In the genomic region with DNA sequence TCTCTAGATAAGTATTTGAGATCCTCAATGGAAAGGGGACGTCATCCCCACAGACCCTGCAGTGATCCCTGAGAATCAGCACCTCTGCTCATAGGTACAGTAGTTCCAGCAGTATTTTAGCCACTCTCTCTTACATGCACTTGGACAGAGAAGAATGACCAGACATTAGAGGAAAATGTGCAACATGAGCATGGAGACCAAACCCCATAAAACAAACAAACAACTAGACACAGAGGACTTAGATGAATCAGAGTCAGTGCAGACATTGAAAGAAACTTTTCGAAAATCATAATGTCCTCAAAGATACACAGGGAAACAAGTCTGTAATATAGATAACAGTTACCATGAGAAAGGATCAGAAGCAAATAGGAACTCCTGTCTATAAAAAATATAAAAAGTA, we compare ENCODE assay signal across 33 cellular contexts.
"Had no signal": no experiment of that assay in that cellular context is flagged by ENCODE, and none has a peak within 500 bp of the region (broad histone marks: within the 10 kb centered on the region; RNA-seq: fewer than 3 reads in every experiment).

No MANE protein-coding gene starts in this region.

- H3K36me3 Mint-ChIP-seq: activated naive CD4-positive, alpha-beta T cell treated with anti-CD3 and anti-CD28 coated beads, Interleukin-2, amount 50 U/mL, for 24 hours had no signal

- FAIRE-seq: endometrium, endothelial cell of umbilical vein, frontal cortex had no signal

- H3K4me1 Mint-ChIP-seq: activated B cell treated with CpG ODN at 0.5 μM for 24 hours; activated naive CD4-positive, alpha-beta T cell treated with anti-CD3 and anti-CD28 coated beads, Interleukin-2, amount 50 U/mL, for 24 hours; activated naive CD8-positive, alpha-beta T cell treated with anti-CD3 and anti-CD28 coated beads for 36 hours; activated naive CD8-positive, alpha-beta T cell treated with anti-CD3 and anti-CD28 coated beads, Interleukin-2, amount 50 U/mL, for 24 hours; T-helper 17 cell had no signal

- H3K9me3 Mint-ChIP-seq: activated CD8-positive, alpha-beta T cell treated with anti-CD3 and anti-CD28 coated beads for 36 hours; activated naive CD4-positive, alpha-beta T cell treated with anti-CD3 and anti-CD28 coated beads for 36 hours; activated naive CD4-positive, alpha-beta T cell treated with anti-CD3 and anti-CD28 coated beads, Interleukin-2, amount 50 U/mL, for 24 hours; activated naive CD8-positive, alpha-beta T cell treated with anti-CD3 and anti-CD28 coated beads, Interleukin-2, amount 50 U/mL, for 24 hours; activated T-helper 1 cell treated with anti-CD3 and anti-CD28 coated beads, Interleukin-12 subunit alpha, Interleukin-12 subunit beta, Interleukin-2, Interleukin-4 antibody, amounts not matched to agents 30 ng/mL and 10 ng/mL and 1 ng/mL, durations not matched to agents 14 hours and 24 hours and 36 hours; activated T-helper 2 cell treated with anti-CD3 and anti-CD28 coated beads, Interferon-gamma antibody, Interleukin-2, Interleukin-4, amounts not matched to agents 10 μg/mL and 5 μg/mL and 100 μg/mL, durations not matched to agents 14 hours and 24 hours and 36 hours; T-helper 2 cell treated with Interferon-gamma antibody and Interleukin-4, amounts not matched to agents 5 μg/mL and 100 μg/mL, for 36 hours had no signal

- H3K27ac ChIP-seq: ascending aorta, breast epithelium, cardiac muscle cell, colonic mucosa, epithelial cell of prostate, esophagus squamous epithelium, WERI-Rb-1 had no signal

- DNase-seq: activated B cell treated with CpG ODN at 0.5 μM for 24 hours; activated CD4-positive, alpha-beta T cell treated with anti-CD3 and anti-CD28 coated beads for 48 hours; activated CD4-positive, alpha-beta T cell treated with anti-CD3 and anti-CD28 coated beads, Interleukin-2, amount 50 U/mL, for 1 hour; activated CD4-positive, alpha-beta T cell treated with anti-CD3 and anti-CD28 coated beads, Interleukin-2, amount 50 U/mL, for 48 hours; activated CD8-positive, alpha-beta memory T cell treated with anti-CD3 and anti-CD28 coated beads for 24 hours; activated CD8-positive, alpha-beta T cell treated with anti-CD3 and anti-CD28 coated beads for 36 hours; activated effector memory CD4-positive, alpha-beta T cell treated with anti-CD3 and anti-CD28 coated beads, Interleukin-2, amount 50 U/mL, for 16 hours; activated naive CD4-positive, alpha-beta T cell treated with anti-CD3 and anti-CD28 coated beads for 36 hours; activated naive CD8-positive, alpha-beta T cell treated with anti-CD3 and anti-CD28 coated beads for 36 hours; activated naive CD8-positive, alpha-beta T cell treated with anti-CD3 and anti-CD28 coated beads, Interleukin-2, amount 50 U/mL, for 24 hours; activated T-cell treated with anti-CD3 and anti-CD28 coated beads, Interleukin-2, amount 50 U/mL, for 48 hours; central memory CD4-positive, alpha-beta T cell; cerebellar nuclear complex; colonic mucosa; effector CD8-positive, alpha-beta T cell; esophagus squamous epithelium; head of caudate nucleus; T-helper 17 cell; T1000; WERI-Rb-1 had no signal

- H3K4me1 ChIP-seq: ascending aorta, breast epithelium, colonic mucosa had no signal

- H3K27me3 Mint-ChIP-seq: activated B cell treated with CpG ODN at 0.5 μM for 24 hours; activated CD8-positive, alpha-beta T cell treated with anti-CD3 and anti-CD28 coated beads for 36 hours; activated naive CD4-positive, alpha-beta T cell treated with anti-CD3 and anti-CD28 coated beads, Interleukin-2, amount 50 U/mL, for 24 hours; activated naive CD8-positive, alpha-beta T cell treated with anti-CD3 and anti-CD28 coated beads for 36 hours; activated naive CD8-positive, alpha-beta T cell treated with anti-CD3 and anti-CD28 coated beads, Interleukin-2, amount 50 U/mL, for 24 hours; brain; T-helper 17 cell had no signal

- H3K4me3 ChIP-seq: ascending aorta, breast epithelium, cardiac muscle cell, colonic mucosa, esophagus squamous epithelium had no signal

- ATAC-seq: activated CD4-positive, CD25-positive, alpha-beta regulatory T cell treated with anti-CD3 and anti-CD28 coated beads, Interleukin-2, amount 50 U/mL, for 24 hours; activated CD8-positive, alpha-beta T cell treated with anti-CD3 and anti-CD28 coated beads for 36 hours; activated naive CD8-positive, alpha-beta T cell treated with anti-CD3 and anti-CD28 coated beads, Interleukin-2, amount 50 U/mL, for 24 hours; T-helper 17 cell had no signal

- H3K9me3 ChIP-seq: ascending aorta, breast epithelium, colonic mucosa, esophagus squamous epithelium had no signal

- H3K27ac Mint-ChIP-seq: activated B cell treated with CpG ODN at 0.5 μM for 24 hours; activated CD8-positive, alpha-beta T cell treated with anti-CD3 and anti-CD28 coated beads for 36 hours; activated naive CD4-positive, alpha-beta T cell treated with anti-CD3 and anti-CD28 coated beads for 36 hours; activated naive CD4-positive, alpha-beta T cell treated with anti-CD3 and anti-CD28 coated beads, Interleukin-2, amount 50 U/mL, for 24 hours; activated naive CD8-positive, alpha-beta T cell treated with anti-CD3 and anti-CD28 coated beads for 36 hours; activated naive CD8-positive, alpha-beta T cell treated with anti-CD3 and anti-CD28 coated beads, Interleukin-2, amount 50 U/mL, for 24 hours; activated T-helper 1 cell treated with anti-CD3 and anti-CD28 coated beads, Interleukin-12 subunit alpha, Interleukin-12 subunit beta, Interleukin-2, Interleukin-4 antibody, amounts not matched to agents 30 ng/mL and 10 ng/mL and 1 ng/mL, durations not matched to agents 14 hours and 24 hours and 36 hours; activated T-helper 2 cell treated with anti-CD3 and anti-CD28 coated beads, Interferon-gamma antibody, Interleukin-2, Interleukin-4, amounts not matched to agents 10 μg/mL and 5 μg/mL and 100 μg/mL, durations not matched to agents 14 hours and 24 hours and 36 hours; brain; T-helper 17 cell; T-helper 2 cell treated with Interferon-gamma antibody and Interleukin-4, amounts not matched to agents 5 μg/mL and 100 μg/mL, for 36 hours had no signal

- H3K4me3 Mint-ChIP-seq: activated B cell treated with CpG ODN at 0.5 μM for 24 hours; activated CD8-positive, alpha-beta T cell treated with anti-CD3 and anti-CD28 coated beads for 36 hours; activated naive CD4-positive, alpha-beta T cell treated with anti-CD3 and anti-CD28 coated beads for 36 hours; activated naive CD4-positive, alpha-beta T cell treated with anti-CD3 and anti-CD28 coated beads, Interleukin-2, amount 50 U/mL, for 24 hours; activated naive CD8-positive, alpha-beta T cell treated with anti-CD3 and anti-CD28 coated beads for 36 hours; activated naive CD8-positive, alpha-beta T cell treated with anti-CD3 and anti-CD28 coated beads, Interleukin-2, amount 50 U/mL, for 24 hours; activated T-helper 1 cell treated with anti-CD3 and anti-CD28 coated beads, Interleukin-12 subunit alpha, Interleukin-12 subunit beta, Interleukin-2, Interleukin-4 antibody, amounts not matched to agents 30 ng/mL and 10 ng/mL and 1 ng/mL, durations not matched to agents 14 hours and 24 hours and 36 hours; brain; T-helper 17 cell; T-helper 2 cell treated with Interferon-gamma antibody and Interleukin-4, amounts not matched to agents 5 μg/mL and 100 μg/mL, for 36 hours had no signal
